Comparison of ENCODE assay signal across 8 cellular contexts in the genomic region with DNA sequence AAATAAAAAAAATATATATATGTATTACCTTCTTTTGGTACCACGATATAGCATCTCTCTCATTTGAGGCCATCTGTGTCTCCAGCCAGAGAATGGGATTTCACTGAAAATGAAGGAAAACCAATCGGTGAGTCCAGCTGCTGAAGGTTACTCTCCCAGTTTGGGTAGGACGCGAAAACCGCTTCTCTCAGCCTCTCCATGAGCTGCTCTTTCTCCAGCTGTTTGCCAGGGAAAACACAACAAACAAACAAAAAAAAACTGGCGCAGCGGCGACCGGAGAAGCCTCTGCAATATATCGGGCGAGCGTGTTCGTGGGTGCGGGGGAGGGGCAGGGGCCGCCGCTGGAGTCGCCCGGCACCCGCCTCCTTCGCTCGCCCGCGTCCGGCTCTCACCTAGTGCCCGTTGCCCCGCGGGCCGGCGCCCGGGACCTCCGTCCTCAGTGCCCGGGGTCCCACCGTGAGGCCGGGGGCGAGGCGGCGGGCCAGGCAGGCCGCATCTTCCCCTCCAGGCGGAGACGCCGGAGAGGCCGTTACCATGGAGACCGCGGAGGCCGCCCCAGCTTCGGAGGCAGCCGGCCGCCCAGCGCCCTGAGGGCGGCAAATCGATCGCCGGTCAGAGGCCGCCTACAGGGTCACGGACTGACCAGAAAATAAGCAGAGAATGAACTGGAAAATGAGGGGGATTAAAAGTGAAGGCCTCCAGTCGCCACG. TPM values are rescaled to one million over a fixed set of nuclear protein-coding genes. Genes with fewer than 3 reads are reported as not detected.
DNase-seq lines count a peak whose midpoint lies in the region; ATAC-seq and TF ChIP-seq lines count a peak whose summit lies in the region.

No MANE protein-coding gene starts in this region.

- H3K9ac ChIP-seq in endocrine pancreas (ENCODE audit: control insufficient read depth, insufficient read depth, low read length): peak overlapping the region; percentile 98
- peak overlapping the region; percentile 100 for H3K9ac ChIP-seq in mesenchymal stem cell (ENCODE audit: low read length)

- H3K27ac ChIP-seq in mesenchymal stem cell (ENCODE audit: low read length, poor library complexity, severe bottlenecking): peak overlapping the region; percentile 96

- H3K27me3 ChIP-seq in endocrine pancreas (ENCODE audit: control insufficient read depth, insufficient read depth, low read length): no peaks in the 10 kb centered on the region
- H3K27me3 ChIP-seq in mesenchymal stem cell (ENCODE audit: control insufficient read depth in 1 of 2, insufficient read depth in 1 of 2, low read length in 2 of 2): no peaks in the 10 kb centered on the region

- H2BK15ac ChIP-seq in mesenchymal stem cell (ENCODE audit: low read depth, poor library complexity, severe bottlenecking): peak overlapping the region; percentile 86

- peak overlapping the region; percentile 97 for H2AFZ ChIP-seq in mesenchymal stem cell (ENCODE audit: low read depth, low read length)

- H3K18ac ChIP-seq in mesenchymal stem cell (ENCODE audit: low read depth in 1 of 2, low read length in 2 of 2): peak overlapping the region; percentile 81 to 97

- peak overlapping the region; percentile 69 for H3K4me3 ChIP-seq in AG09309 (ENCODE audit: control insufficient read depth, low read depth, low read length)
- H3K4me3 ChIP-seq in endocrine pancreas (ENCODE audit: control insufficient read depth, insufficient read depth, low read length): peak overlapping the region; percentile 90
- peak overlapping the region; percentile 93 to 98 for H3K4me3 ChIP-seq in mesenchymal stem cell (ENCODE audit: insufficient read depth in 1 of 2, low read depth in 1 of 2, low read length in 2 of 2)

- no peak for DNase-seq in AG09309 (ENCODE audit: low read depth)
- peak; percentile 35 to 65 for DNase-seq in NCI-H526 (lab: John Stamatoyannopoulos, UW)
- DNase-seq in activated CD8-positive, alpha-beta memory T cell treated with anti-CD3 and anti-CD28 coated beads for 24 hours: peak; percentile 86
- DNase-seq in mesenchymal stem cell: peak; percentile 75
- peak; percentile 32 to 44 for DNase-seq in stimulated activated CD8-positive, alpha-beta memory T cell treated with anti-CD3 and anti-CD28 coated beads, Interleukin-15, amount 100 ng/mL, for 48 hours (ENCODE audit: low read depth in 2 of 2)

- no peaks in the 10 kb centered on the region for H3K36me3 ChIP-seq in endocrine pancreas (ENCODE audit: control insufficient read depth, insufficient read depth, low read length)
- H3K36me3 ChIP-seq in mesenchymal stem cell (ENCODE audit: control insufficient read depth in 1 of 2, insufficient read depth in 2 of 2, low read depth in 1 of 2, low read length in 2 of 2): peaks cover under 1 to 16% of the 10 kb centered on the region in 2 experiments

- H3K9me3 ChIP-seq in endocrine pancreas (ENCODE audit: control insufficient read depth, low read length) (no peaks in the 10 kb centered on the region), mesenchymal stem cell (ENCODE audit: control insufficient read depth, low read length) (no peaks in the 10 kb centered on the region)

- ATAC-seq in GM18861 (IDR thresholded peaks at IDR 0.05; ENCODE audit: unreplicated experiment) (peak; percentile 52), HG03066 (IDR thresholded peaks at IDR 0.05; ENCODE audit: low read depth, unreplicated experiment) (peak; percentile 50)

- H3K4ac ChIP-seq in mesenchymal stem cell (ENCODE audit: low read depth in 1 of 2, low read length in 2 of 2): peak overlapping the region; percentile 24 to 95

- H4K8ac ChIP-seq in mesenchymal stem cell (ENCODE audit: low read length): peak overlapping the region; percentile 81

- H3K23ac ChIP-seq in mesenchymal stem cell (ENCODE audit: low read length in 2 of 2): no peak overlapping the region

- H2AK5ac ChIP-seq in mesenchymal stem cell (ENCODE audit: low read length, severe bottlenecking): no peak overlapping the region

- peak overlapping the region in 1 of 2 experiments; percentile 25 for H2BK12ac ChIP-seq in mesenchymal stem cell (ENCODE audit: low read length in 2 of 2)

- H3K79me1 ChIP-seq in mesenchymal stem cell (replicated peaks; ENCODE audit: low read length, poor library complexity, severe bottlenecking): peaks cover 6% of the 10 kb centered on the region

- peak overlapping the region; percentile 72 for H3K4me2 ChIP-seq in mesenchymal stem cell (ENCODE audit: low read length, poor library complexity, severe bottlenecking)

- peak overlapping the region in 1 of 2 experiments; percentile 60 for H3K14ac ChIP-seq in mesenchymal stem cell (ENCODE audit: low read length in 2 of 2)

- WGBS in mesenchymal stem cell: under 1% methylated on average over 57 of the region's 57 CpGs

- H2BK5ac ChIP-seq in mesenchymal stem cell (ENCODE audit: low read depth, low read length, poor library complexity, severe bottlenecking): peak overlapping the region; percentile 79

- no peak for TF ChIP-seq CTCF in AG09309 (IDR thresholded peaks at IDR 0.05; ENCODE audit: control insufficient read depth, insufficient read depth, low read depth, low read length, missing control alignments)

- H3K4me1 ChIP-seq in endocrine pancreas (ENCODE audit: control insufficient read depth, insufficient read depth, low read length) (peaks cover 4% of the 10 kb centered on the region), mesenchymal stem cell (ENCODE audit: control insufficient read depth, insufficient read depth, low read depth, low read length) (peaks cover 5% of the 10 kb centered on the region)

- peak overlapping the region; percentile 11 for H2BK120ac ChIP-seq in mesenchymal stem cell (ENCODE audit: low read depth, low read length)

- H4K91ac ChIP-seq in mesenchymal stem cell (ENCODE audit: low read length): peak overlapping the region; percentile 34

RNA-seq across cellular contexts. Expression of a gene that starts 0.5 kb away (rescaled TPM):
- polyA plus RNA-seq in mesenchymal stem cell (2013, experiment 1 of 2): 32.2 TPM
- 33.2 TPM for polyA plus RNA-seq in mesenchymal stem cell (2013, experiment 2 of 2)

RNA-seq across cellular contexts. Expression of a gene that starts 53.5 kb away (rescaled TPM):
- polyA plus RNA-seq in mesenchymal stem cell (2013, experiment 1 of 2): 5.9 TPM
- 5.7 TPM for polyA plus RNA-seq in mesenchymal stem cell (2013, experiment 2 of 2)
